19 cellular contexts compared by ENCODE assay signal in the genomic region with DNA sequence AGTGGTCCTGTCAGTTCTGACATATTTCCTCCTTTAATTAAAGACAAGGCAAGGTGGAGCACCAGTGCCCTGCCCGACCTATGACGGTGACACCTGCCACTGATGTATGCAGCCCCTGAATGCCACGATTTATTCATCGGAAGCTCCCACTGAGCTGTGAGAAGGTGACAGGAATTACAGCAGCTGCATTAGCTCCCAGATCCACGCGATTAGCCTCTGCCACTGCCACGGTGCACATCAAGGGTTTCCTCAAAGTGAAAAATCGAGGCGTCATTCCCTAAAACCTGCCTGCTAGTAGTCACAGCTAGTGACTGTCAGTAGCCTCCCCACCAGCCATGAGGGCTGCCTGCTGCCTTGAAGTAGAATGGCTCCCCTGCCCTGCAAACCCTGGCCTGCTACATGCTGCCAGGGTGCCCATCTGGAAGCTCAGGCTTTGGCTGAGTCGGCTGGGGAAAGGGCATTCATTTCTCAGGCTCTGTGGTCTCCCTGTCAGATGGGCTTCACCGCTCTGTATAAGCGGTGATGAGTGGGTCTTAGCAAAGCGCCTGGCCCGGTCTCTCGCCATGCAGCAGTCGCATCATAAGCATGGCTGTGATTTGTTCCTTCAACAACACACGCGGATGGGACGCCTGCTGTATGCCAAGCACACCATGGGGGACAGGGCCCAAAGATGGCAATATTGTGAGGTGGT. TPM values are rescaled to one million over a fixed set of nuclear protein-coding genes. Genes with fewer than 3 reads are reported as not detected.
DNase-seq lines count a peak whose midpoint lies in the region; ATAC-seq and TF ChIP-seq lines count a peak whose summit lies in the region.
"Had no signal": no experiment of that assay in that cellular context is flagged by ENCODE, and none has a peak within 500 bp of the region (broad histone marks: within the 10 kb centered on the region; RNA-seq: fewer than 3 reads in every experiment).

No MANE protein-coding gene starts in this region.

- 59% methylated on average over 11 of the region's 19 CpGs for WGBS in esophagus muscularis mucosa
- no CpG with 5 or more reads among the region's 19 CpGs for WGBS in mesendoderm (ENCODE audit: extremely low coverage, insufficient coverage, low lambda C conversion rate)

- no peak overlapping the region for H3K4me3 Mint-ChIP-seq in natural killer cell treated with Interleukin-12 subunit alpha and Interleukin-12 subunit beta and Interleukin-15 and Interleukin-18, amount 100 ng/mL, for 72 hours
- H3K4me3 Mint-ChIP-seq in natural killer cell (no peak overlapping the region), osteocyte (ENCODE audit: unreplicated experiment) (no peak overlapping the region)
- H3K4me3 Mint-ChIP-seq in central memory CD8-positive, alpha-beta T cell, result no peak overlapping the region
- H3K4me3 Mint-ChIP-seq: CD14-positive monocyte; CD4-positive, alpha-beta memory T cell; H9 had no signal

- no peak overlapping the region for H3K4me2 ChIP-seq in mesendoderm (ENCODE audit: low read length)
- H3K4me2 ChIP-seq: BLaER1 had no signal

- H4K8ac ChIP-seq in mesendoderm (ENCODE audit: low read depth, low read length), result no peak overlapping the region

- H3K27ac Mint-ChIP-seq in natural killer cell treated with Interleukin-12 subunit alpha and Interleukin-12 subunit beta and Interleukin-15 and Interleukin-18, amount 100 ng/mL, for 72 hours, result peak overlapping the region; percentile 63 to 88
- H3K27ac Mint-ChIP-seq in natural killer cell (peak overlapping the region in 1 of 2 donors; percentile 77), osteocyte (ENCODE audit: unreplicated experiment) (no peak overlapping the region)
- H3K27ac Mint-ChIP-seq in central memory CD8-positive, alpha-beta T cell (ENCODE audit: low read depth), result peak overlapping the region; percentile 2
- H3K27ac Mint-ChIP-seq: H9 had no signal

- no peak overlapping the region for H2BK15ac ChIP-seq in mesendoderm (replicated peaks; ENCODE audit: low read depth)

- H3K9ac ChIP-seq in mesendoderm (ENCODE audit: low read length), result no peak overlapping the region
- H3K9ac ChIP-seq: BLaER1 had no signal

- H3K4me1 Mint-ChIP-seq in natural killer cell treated with Interleukin-12 subunit alpha and Interleukin-12 subunit beta and Interleukin-15 and Interleukin-18, amount 100 ng/mL, for 72 hours (ENCODE audit: low read depth in 2 of 2), result peaks cover 39 to 51% of the 10 kb centered on the region in 2 donors
- peaks cover 61 to 63% of the 10 kb centered on the region in 2 donors for H3K4me1 Mint-ChIP-seq in natural killer cell
- peaks cover 27% of the 10 kb centered on the region for H3K4me1 Mint-ChIP-seq in central memory CD8-positive, alpha-beta T cell
- peaks cover 2% of the 10 kb centered on the region for H3K4me1 Mint-ChIP-seq in osteocyte (ENCODE audit: unreplicated experiment)
- H3K4me1 Mint-ChIP-seq: CD14-positive monocyte had no signal

- no peak overlapping the region for H3K4ac ChIP-seq in mesendoderm (ENCODE audit: low read depth, low read length)

- no peak for TF ChIP-seq POLR2A in esophagus muscularis mucosa (IDR thresholded peaks at IDR 0.05; ENCODE audit: low read depth)

- no peaks in the 10 kb centered on the region for H3K9me3 ChIP-seq in esophagus muscularis mucosa
- H3K9me3 ChIP-seq: BLaER1 had no signal

- H4K5ac ChIP-seq in mesendoderm (ENCODE audit: low read length), result no peak overlapping the region

- H2BK5ac ChIP-seq in mesendoderm (ENCODE audit: low read length), result no peak overlapping the region

- H3K4me3 ChIP-seq in esophagus muscularis mucosa (no peak overlapping the region), mesendoderm (ENCODE audit: low read length) (no peak overlapping the region)
- H3K4me3 ChIP-seq: BLaER1 had no signal

- H3K27me3 Mint-ChIP-seq in natural killer cell treated with Interleukin-12 subunit alpha and Interleukin-12 subunit beta and Interleukin-15 and Interleukin-18, amount 100 ng/mL, for 72 hours, result no peaks in the 10 kb centered on the region
- H3K27me3 Mint-ChIP-seq in natural killer cell (ENCODE audit: low read depth in 2 of 2) (no peaks in the 10 kb centered on the region), osteocyte (ENCODE audit: unreplicated experiment) (peaks cover 63% of the 10 kb centered on the region)
- H3K27me3 Mint-ChIP-seq in central memory CD8-positive, alpha-beta T cell, result no peaks in the 10 kb centered on the region

- no peaks in the 10 kb centered on the region for H3K36me3 Mint-ChIP-seq in natural killer cell treated with Interleukin-12 subunit alpha and Interleukin-12 subunit beta and Interleukin-15 and Interleukin-18, amount 100 ng/mL, for 72 hours
- H3K36me3 Mint-ChIP-seq in natural killer cell (peaks cover 10% of the 10 kb centered on the region), osteocyte (ENCODE audit: unreplicated experiment) (no peaks in the 10 kb centered on the region)
- H3K36me3 Mint-ChIP-seq in central memory CD8-positive, alpha-beta T cell (ENCODE audit: insufficient read depth), result peaks cover 7% of the 10 kb centered on the region
- H3K36me3 Mint-ChIP-seq: CD14-positive monocyte; CD4-positive, alpha-beta memory T cell had no signal

- no peak overlapping the region for H2BK120ac ChIP-seq in mesendoderm (ENCODE audit: low read depth, low read length)

- H3K18ac ChIP-seq in mesendoderm (ENCODE audit: low read length), result no peak overlapping the region

- DNase-seq in natural killer cell treated with Interleukin-12 subunit alpha and Interleukin-12 subunit beta and Interleukin-15 and Interleukin-18, amount 100 ng/mL, for 72 hours (ENCODE audit: low spot score), result no peak
- DNase-seq in natural killer cell, result no peak
- no peak for DNase-seq in central memory CD8-positive, alpha-beta T cell (ENCODE audit: low spot score in 2 of 2)
- peak; percentile 79 for DNase-seq in esophagus muscularis mucosa (ENCODE audit: extremely low spot score)
- peak; percentile 63 for DNase-seq in osteocyte (ENCODE audit: extremely low spot score, unreplicated experiment)
- DNase-seq in mesendoderm, result no peak
- no peak for DNase-seq in activated effector memory CD4-positive, alpha-beta T cell treated with Interleukin-2 at 50 U/mL for 16 hours
- DNase-seq: 8988T; CD4-positive, alpha-beta memory T cell; DMS153; DMS79; GDM1; GOT3; H9; IMR-90 had no signal

- TF ChIP-seq EP300 in esophagus muscularis mucosa (IDR thresholded peaks at IDR 0.05), result no peak

- no peak for TF ChIP-seq CTCF in natural killer cell (IDR thresholded peaks at IDR 0.05)
- TF ChIP-seq CTCF in esophagus muscularis mucosa (IDR thresholded peaks at IDR 0.05), result no peak
- TF ChIP-seq CTCF in osteocyte (IDR thresholded peaks at IDR 0.05), result no peak

- H3K36me3 ChIP-seq in esophagus muscularis mucosa (no peaks in the 10 kb centered on the region), mesendoderm (ENCODE audit: control insufficient read depth, insufficient read depth, low read length) (no peaks in the 10 kb centered on the region)
- H3K36me3 ChIP-seq: BLaER1 had no signal

- no peaks in the 10 kb centered on the region for H3K79me1 ChIP-seq in mesendoderm (ENCODE audit: low read length)

- no peak overlapping the region for H3K23ac ChIP-seq in mesendoderm (ENCODE audit: low read length)

- H3K27ac ChIP-seq in esophagus muscularis mucosa (replicated peaks in 1 of 4), result no peak overlapping the region
- no peak overlapping the region for H3K27ac ChIP-seq in mesendoderm (ENCODE audit: low read depth, low read length)
- H3K27ac ChIP-seq: BLaER1 had no signal

- H3K56ac ChIP-seq in mesendoderm (ENCODE audit: low read length), result no peak overlapping the region

- intact Hi-C loops in natural killer cell (cut with micrococcal nuclease) (no loop called here), esophagus muscularis mucosa (cut with DNase I) (no loop called here)

- H3K79me2 ChIP-seq in mesendoderm (ENCODE audit: control insufficient read depth, insufficient read depth, low read length), result no peaks in the 10 kb centered on the region

- no peak overlapping the region for H2AK5ac ChIP-seq in mesendoderm (ENCODE audit: low read length)

- ATAC-seq in natural killer cell treated with Interleukin-12 subunit alpha and Interleukin-12 subunit beta and Interleukin-15 and Interleukin-18, amount 100 ng/mL, for 72 hours, result peak in 1 of 2 donors; percentile 9
- ATAC-seq in natural killer cell (no peak), HG03159 (IDR thresholded peaks at IDR 0.05; ENCODE audit: unreplicated experiment) (no peak)
- no peak for ATAC-seq in central memory CD8-positive, alpha-beta T cell (replicated peaks; ENCODE audit: extremely low read depth, poor library complexity, severe bottlenecking)

- H3K4me1 ChIP-seq in esophagus muscularis mucosa (no peaks in the 10 kb centered on the region), mesendoderm (ENCODE audit: control insufficient read depth, low read depth, low read length) (peaks cover 2% of the 10 kb centered on the region)
- H3K4me1 ChIP-seq: BLaER1 had no signal

- H3K9me3 Mint-ChIP-seq in natural killer cell treated with Interleukin-12 subunit alpha and Interleukin-12 subunit beta and Interleukin-15 and Interleukin-18, amount 100 ng/mL, for 72 hours, result no peaks in the 10 kb centered on the region
- H3K9me3 Mint-ChIP-seq in natural killer cell, result no peaks in the 10 kb centered on the region
- H3K9me3 Mint-ChIP-seq in central memory CD8-positive, alpha-beta T cell, result no peaks in the 10 kb centered on the region
- H3K9me3 Mint-ChIP-seq in osteocyte (ENCODE audit: unreplicated experiment), result no peaks in the 10 kb centered on the region
- H3K9me3 Mint-ChIP-seq: CD4-positive, alpha-beta memory T cell; H9 had no signal

- peaks cover 0 to 80% (median 11%) of the 10 kb centered on the region in 4 donors for H3K27me3 ChIP-seq in esophagus muscularis mucosa
- H3K27me3 ChIP-seq in mesendoderm (ENCODE audit: insufficient read depth, low read length, poor library complexity), result no peaks in the 10 kb centered on the region

RNA-seq across cellular contexts. Expression of a gene that starts 8.2 kb away (rescaled TPM):
- total RNA-seq in natural killer cell treated with Interleukin-12 subunit alpha and Interleukin-12 subunit beta and Interleukin-15 and Interleukin-18, amount 100 ng/mL, for 72 hours, result 10 to 100 TPM; 12.9 to 27.6 TPM
- total RNA-seq in natural killer cell (10 to 100 TPM; 43.5 to 61.5 (median 56.2) TPM), esophagus muscularis mucosa (under 1 TPM; 0.34 to 0.65 (median 0.46) TPM), osteocyte (0.16 and 0.18 TPM in 2 replicates)
- polyA plus RNA-seq in mesendoderm (2013, experiment 1 of 2), result 2.8 TPM
- polyA plus RNA-seq in mesendoderm (2013, experiment 2 of 2), result 2.5 TPM
- polyA plus RNA-seq: AG04450, CD14-positive monocyte, IMR-90 had no signal

Comparison
In these comparisons a context has a peak if more than half of its experiments do, and no peak if none do; other contexts are left out.
1. DNase-seq: peak in esophagus muscularis mucosa (single experiment) and osteocyte (single experiment); none in natural killer cell treated with Interleukin-12 subunit alpha and Interleukin-12 subunit beta and Interleukin-15 and Interleukin-18, amount 100 ng/mL, for 72 hours (single experiment), natural killer cell (single experiment), central memory CD8-positive, alpha-beta T cell (0 of 2), mesendoderm (single experiment) and activated effector memory CD4-positive, alpha-beta T cell treated with Interleukin-2 at 50 U/mL for 16 hours (single experiment).
2. RNA of a gene that starts 8.2 kb away (total RNA-seq): 43.5 to 61.5 TPM in natural killer cell and 12.9 to 27.6 TPM in natural killer cell treated with Interleukin-12 subunit alpha and Interleukin-12 subunit beta and Interleukin-15 and Interleukin-18, amount 100 ng/mL, for 72 hours; 0.34 to 0.65 TPM in esophagus muscularis mucosa and 0.16 to 0.18 TPM in osteocyte; every median in the first group is over 4 times any median in the second.